In genomic region chr6:134594881-134595280, GRCh38 we compare ENCODE assay signal across 22 cellular contexts.
"Had no signal": no experiment of that assay in that cellular context is flagged by ENCODE, and none has a peak within 500 bp of the region (broad histone marks: within the 10 kb centered on the region; RNA-seq: fewer than 3 reads in every experiment).

No MANE protein-coding gene starts in this region.

- H3K4me1 ChIP-seq: colonic mucosa, left lung, neural progenitor cell, testis, tibial artery, upper lobe of left lung had no signal

- H3K27ac ChIP-seq: colonic mucosa, gastrocnemius medialis, left lung, neural progenitor cell, parathyroid adenoma, right lobe of liver, stomach, testis, tibial artery, upper lobe of left lung had no signal

- H3K36me3 Mint-ChIP-seq: naive thymus-derived CD4-positive, alpha-beta T cell; neural progenitor cell; stimulated activated naive B cell treated with anti-CD40 and anti-IgM and Interleukin-4, amounts not matched to agents 10 μg/mL and 1 μg/mL and 100 μg/mL, for 72 hours had no signal

- H3K4me3 ChIP-seq: colonic mucosa, gastrocnemius medialis, left lung, neural progenitor cell, right lobe of liver, stomach, testis, tibial artery, upper lobe of left lung had no signal

- H2AFZ ChIP-seq: neural progenitor cell, parathyroid adenoma had no signal

- ATAC-seq: gastrocnemius medialis; left cardiac atrium; left lung; naive thymus-derived CD4-positive, alpha-beta T cell; right lobe of liver; stimulated activated naive B cell treated with anti-CD40 and anti-IgM and Interleukin-4, amounts not matched to agents 10 μg/mL and 1 μg/mL and 100 μg/mL, for 72 hours had no signal

- H3K4me2 ChIP-seq: neural progenitor cell had no signal

- H3K9ac ChIP-seq: neural progenitor cell, parathyroid adenoma had no signal

- H3K27ac Mint-ChIP-seq: nephron; neural progenitor cell; progenitor cell of endocrine pancreas; stimulated activated naive B cell treated with anti-CD40 and anti-IgM and Interleukin-4, amounts not matched to agents 10 μg/mL and 1 μg/mL and 100 μg/mL, for 72 hours had no signal

- H3K27me3 ChIP-seq: colonic mucosa, gastrocnemius medialis, left lung, neural progenitor cell, right lobe of liver, stomach, testis, tibial artery, upper lobe of left lung had no signal

- H3K4me3 Mint-ChIP-seq: naive thymus-derived CD4-positive, alpha-beta T cell; nephron; neural progenitor cell; stimulated activated naive B cell treated with anti-CD40 and anti-IgM and Interleukin-4, amounts not matched to agents 10 μg/mL and 1 μg/mL and 100 μg/mL, for 72 hours had no signal

- H3K79me2 ChIP-seq: parathyroid adenoma had no signal

- H3K27me3 Mint-ChIP-seq: progenitor cell of endocrine pancreas had no signal

- H3K9me3 Mint-ChIP-seq: nephron; neural progenitor cell; stimulated activated naive B cell treated with anti-CD40 and anti-IgM and Interleukin-4, amounts not matched to agents 10 μg/mL and 1 μg/mL and 100 μg/mL, for 72 hours had no signal

- H3K9me3 ChIP-seq: colonic mucosa, gastrocnemius medialis, left lung, right lobe of liver, stomach, testis, tibial artery, upper lobe of left lung had no signal

- H3K36me3 ChIP-seq: colonic mucosa, gastrocnemius medialis, left lung, neural progenitor cell, right lobe of liver, stomach, tibial artery, upper lobe of left lung had no signal

- DNase-seq: colonic mucosa; dermis blood vessel endothelial cell; gastrocnemius medialis; head of caudate nucleus; left cardiac atrium; left lung; mesendoderm; midbrain; naive thymus-derived CD4-positive, alpha-beta T cell; right lobe of liver; small intestine; stimulated activated CD4-positive, alpha-beta T cell treated with anti-CD3 and anti-CD28 coated beads, Interleukin-15, amount 100 ng/mL, for 24 hours; stimulated activated CD4-positive, alpha-beta T cell treated with anti-CD3 and anti-CD28 coated beads, Interleukin-2, amount 100 ng/mL, for 48 hours; stimulated activated naive B cell treated with anti-CD40 and anti-IgM and Interleukin-4, amounts not matched to agents 10 μg/mL and 1 μg/mL and 100 μg/mL, for 72 hours; stomach; testis; tibial artery; upper lobe of left lung had no signal

- H3K4me1 Mint-ChIP-seq: stimulated activated naive B cell treated with anti-CD40 and anti-IgM and Interleukin-4, amounts not matched to agents 10 μg/mL and 1 μg/mL and 100 μg/mL, for 72 hours had no signal
